8 cellular contexts compared by ENCODE assay signal in genomic region chr6:35259946-35260626, GRCh38. TPM values are rescaled to one million over a fixed set of nuclear protein-coding genes. Genes with fewer than 3 reads are reported as not detected.
DNase-seq lines count a peak whose midpoint lies in the region; ATAC-seq and TF ChIP-seq lines count a peak whose summit lies in the region.

No MANE protein-coding gene starts in this region.

- H4K20me1 ChIP-seq in DND-41 (ENCODE audit: insufficient read depth, low read length) = no peaks in the 10 kb centered on the region; the same call in 1 of the 2 replicates
- no peaks in the 10 kb centered on the region for H4K20me1 ChIP-seq in KMS-11 (ENCODE audit: insufficient read depth)

- peak overlapping the region; percentile 87 to 99 for H3K4me3 ChIP-seq in DND-41 (ENCODE audit: low read depth in 1 of 2, low read length in 2 of 2)
- H3K4me3 ChIP-seq in KMS-11 (IDR thresholded peaks at IDR 0.05; ENCODE audit: insufficient read depth, low read depth, low read length) = no peak overlapping the region
- peak overlapping the region; percentile 81 to 89 for H3K4me3 ChIP-seq in body of pancreas

- H3K9ac ChIP-seq in DND-41 (ENCODE audit: low read depth, low read length) (peak overlapping the region; percentile 91), KMS-11 (peak overlapping the region; percentile 95)

- H3K36me3 ChIP-seq in DND-41 (ENCODE audit: insufficient read depth, low read length) (no peaks in the 10 kb centered on the region; the same call in 1 of the 2 replicates), KMS-11 (ENCODE audit: insufficient read depth) (no peaks in the 10 kb centered on the region), body of pancreas (replicated peaks in 1 of 2; ENCODE audit: insufficient read depth in 1 of 2, low read depth in 2 of 2) (no peaks in the 10 kb centered on the region)

- peaks cover 49% of the 10 kb centered on the region for H3K79me2 ChIP-seq in DND-41 (ENCODE audit: insufficient read depth, low read length)
- peaks cover 23% of the 10 kb centered on the region for H3K79me2 ChIP-seq in KMS-11 (ENCODE audit: insufficient read depth, low read depth)

- H3K4me2 ChIP-seq in DND-41 (ENCODE audit: insufficient read depth, low read length) = peak overlapping the region; percentile 86
- H3K4me2 ChIP-seq in KMS-11 = peak overlapping the region; percentile 100

- H3K27ac ChIP-seq in DND-41 (ENCODE audit: low read length) (peak overlapping the region; percentile 88), KMS-11 (peak overlapping the region; percentile 79), body of pancreas (peak overlapping the region; percentile 85 to 99 (median 97))

- TF ChIP-seq CTCF in DND-41 (IDR thresholded peaks at IDR 0.05; ENCODE audit: borderline replicate concordance, extremely low read depth, low read length, poor library complexity, severe bottlenecking) = no peak
- TF ChIP-seq CTCF in KMS-11 (conservative IDR thresholded peaks at IDR 0.05; ENCODE audit: low read depth, low read length) = no peak
- TF ChIP-seq CTCF in body of pancreas (IDR thresholded peaks at IDR 0.05) = no peak

- peaks cover 27% of the 10 kb centered on the region for H3K4me1 ChIP-seq in DND-41 (ENCODE audit: insufficient read depth, low read length)
- peaks cover 43% of the 10 kb centered on the region for H3K4me1 ChIP-seq in KMS-11 (ENCODE audit: low read depth, poor library complexity, severe bottlenecking)
- H3K4me1 ChIP-seq in body of pancreas = peaks cover 38% of the 10 kb centered on the region

- H2AFZ ChIP-seq in DND-41 (ENCODE audit: low read depth, low read length) (peak overlapping the region; percentile 93), KMS-11 (ENCODE audit: low read depth) (peak overlapping the region; percentile 66; the same call in 1 of the 2 replicates)

- peak; percentile 72 for DNase-seq in DND-41
- DNase-seq in UCSD-AML1 (lab: John Stamatoyannopoulos, UW; ENCODE audit: unreplicated experiment) = peak; percentile 79
- peak; percentile 75 to 85 (median 81) for DNase-seq in body of pancreas
- peak; percentile 93 for DNase-seq in iPS-NIHi7 (ENCODE audit: extremely low spot score)
- DNase-seq in stimulated activated CD4-positive, alpha-beta T cell treated with anti-CD3 and anti-CD28 coated beads, Interleukin-12 subunit alpha, Interleukin-12 subunit beta, amount 100 ng/mL, for 24 hours (ENCODE audit: low read depth in 2 of 2) = peak; percentile 23 to 62
- no peak for DNase-seq in amniotic stem cell (lab: John Stamatoyannopoulos, UW)

- WGBS in body of pancreas, 2 donors = 2 to 5% methylated on average over 15 to 22 of the region's 23 CpGs

- intact Hi-C loops in body of pancreas (cut with DNase I) = no loop called here

- no peaks in the 10 kb centered on the region for H3K9me3 ChIP-seq in DND-41 (ENCODE audit: insufficient read depth, low read length, severe bottlenecking)
- H3K9me3 ChIP-seq in body of pancreas = no peaks in the 10 kb centered on the region

- H3K27me3 ChIP-seq in DND-41 (ENCODE audit: insufficient read depth, low read length, poor library complexity) = no peaks in the 10 kb centered on the region
- H3K27me3 ChIP-seq in KMS-11 (ENCODE audit: insufficient read depth, low read depth) = no peaks in the 10 kb centered on the region
- no peaks in the 10 kb centered on the region for H3K27me3 ChIP-seq in body of pancreas

- TF ChIP-seq POLR2A in body of pancreas (IDR thresholded peaks at IDR 0.05) = no peak

- ATAC-seq in DND-41 (ENCODE audit: insufficient read depth, low read depth) = peak; percentile 55
- peak; percentile 32 for ATAC-seq in GM21528 (IDR thresholded peaks at IDR 0.05; ENCODE audit: low FRiP score, unreplicated experiment)
- ATAC-seq in body of pancreas = peak; percentile 55

RNA-seq across cellular contexts. Expression of gene ZNF76, which starts 0.6 kb away (rescaled TPM):
- 10 to 100 TPM; 34.2 to 56.7 TPM for total RNA-seq in body of pancreas

RNA-seq across cellular contexts. Expression of gene DEF6, which starts 37.5 kb away (rescaled TPM):
- 10 to 100 TPM; 10.2 to 23.3 TPM for total RNA-seq in body of pancreas

RNA-seq across cellular contexts. Expression of gene SCUBE3, which starts 46.3 kb away (rescaled TPM):
- under 1 TPM in 1 of 2 donors, not detected in 1; 0.33 TPM for total RNA-seq in body of pancreas
